In genomic region chr9:72299017-72299603, GRCh38 we compare ENCODE assay signal across 19 cellular contexts.
"Had no signal": no experiment of that assay in that cellular context is flagged by ENCODE, and none has a peak within 500 bp of the region (broad histone marks: within the 10 kb centered on the region; RNA-seq: fewer than 3 reads in every experiment).

No MANE protein-coding gene starts in this region.

- H3K36me3 ChIP-seq: gastroesophageal sphincter, neutrophil, sigmoid colon, thyroid gland had no signal

- H3K9me3 ChIP-seq: gastroesophageal sphincter, neutrophil, sigmoid colon, thyroid gland had no signal

- H3K27me3 Mint-ChIP-seq: stimulated activated naive B cell treated with anti-CD40 and anti-IgM and Interleukin-4, amounts not matched to agents 10 μg/mL and 1 μg/mL and 100 μg/mL, for 72 hours; type B pancreatic cell had no signal

- H3K9me3 Mint-ChIP-seq: nephron progenitor cell; stimulated activated naive B cell treated with anti-CD40 and anti-IgM and Interleukin-4, amounts not matched to agents 10 μg/mL and 1 μg/mL and 100 μg/mL, for 72 hours; type B pancreatic cell had no signal

- H3K27me3 ChIP-seq: dorsolateral prefrontal cortex, gastroesophageal sphincter, neutrophil, sigmoid colon, thyroid gland had no signal

- H3K4me1 Mint-ChIP-seq: nephron progenitor cell had no signal

- H3K4me3 Mint-ChIP-seq: naive thymus-derived CD4-positive, alpha-beta T cell; nephron progenitor cell; stimulated activated naive B cell treated with anti-CD40 and anti-IgM and Interleukin-4, amounts not matched to agents 10 μg/mL and 1 μg/mL and 100 μg/mL, for 72 hours; type B pancreatic cell had no signal

- H3K4me3 ChIP-seq: coronary artery, dorsolateral prefrontal cortex, gastroesophageal sphincter, sigmoid colon, skin epidermis, thyroid gland had no signal

- FAIRE-seq: kidney, urothelium cell line had no signal

- H3K36me3 Mint-ChIP-seq: stimulated activated naive B cell treated with anti-CD40 and anti-IgM and Interleukin-4, amounts not matched to agents 10 μg/mL and 1 μg/mL and 100 μg/mL, for 72 hours; type B pancreatic cell had no signal

- H3K27ac ChIP-seq: coronary artery, dorsolateral prefrontal cortex, gastroesophageal sphincter, neutrophil, sigmoid colon, skin epidermis, thyroid gland had no signal

- H3K27ac Mint-ChIP-seq: nephron progenitor cell; stimulated activated naive B cell treated with anti-CD40 and anti-IgM and Interleukin-4, amounts not matched to agents 10 μg/mL and 1 μg/mL and 100 μg/mL, for 72 hours; type B pancreatic cell had no signal

- DNase-seq: dorsolateral prefrontal cortex; effector CD8-positive, alpha-beta T cell; glutamatergic neuron; kidney; left cardiac atrium; left ventricle myocardium superior; naive thymus-derived CD4-positive, alpha-beta T cell; nephron progenitor cell; sigmoid colon; stimulated activated CD4-positive, alpha-beta T cell treated with anti-CD3 and anti-CD28 coated beads, Interleukin-2, amount 100 ng/mL, for 24 hours; stimulated activated CD4-positive, alpha-beta T cell treated with anti-CD3 and anti-CD28 coated beads, Interleukin-4, amount 100 ng/mL, for 4 hours; stimulated activated naive B cell treated with anti-CD40 and anti-IgM and Interleukin-4, amounts not matched to agents 10 μg/mL and 1 μg/mL and 100 μg/mL, for 72 hours; thyroid gland had no signal

- ATAC-seq: gastroesophageal sphincter; left cardiac atrium; left ventricle myocardium superior; naive thymus-derived CD4-positive, alpha-beta T cell; stimulated activated naive B cell treated with anti-CD40 and anti-IgM and Interleukin-4, amounts not matched to agents 10 μg/mL and 1 μg/mL and 100 μg/mL, for 72 hours had no signal
